Comparison of ENCODE assay signal across 21 cellular contexts in genomic region chr15:78788261-78788660, GRCh38.
"Had no signal": no experiment of that assay in that cellular context is flagged by ENCODE, and none has a peak within 500 bp of the region (broad histone marks: within the 10 kb centered on the region; RNA-seq: fewer than 3 reads in every experiment).

No MANE protein-coding gene starts in this region.

- H3K9me2 ChIP-seq: SK-N-SH had no signal

- DNase-seq: IMR-90, Kasumi-1, MM.1S, NCI-H1092 treated with DMSO at 0.1 percent for 48 hours, NCI-H1436, NCI-H187, NCI-H2029, NCI-H2081 treated with DMSO at 0.1 percent for 48 hours, NCI-H2171, NCI-H226, NCI-H446, NCI-H510A, NCI-H524 treated with DMSO at 0.1 percent for 48 hours, NCI-H69, NCI-H774, RPMI8226, SHP77, SK-N-SH had no signal

- H3K4me2 ChIP-seq: KMS-11, SK-N-SH had no signal

- FAIRE-seq: HepG2, RCC 7860 had no signal

- H3K9ac ChIP-seq: KMS-11, SK-N-SH had no signal

- H3K27ac ChIP-seq: KMS-11 had no signal
